In the genomic region with DNA sequence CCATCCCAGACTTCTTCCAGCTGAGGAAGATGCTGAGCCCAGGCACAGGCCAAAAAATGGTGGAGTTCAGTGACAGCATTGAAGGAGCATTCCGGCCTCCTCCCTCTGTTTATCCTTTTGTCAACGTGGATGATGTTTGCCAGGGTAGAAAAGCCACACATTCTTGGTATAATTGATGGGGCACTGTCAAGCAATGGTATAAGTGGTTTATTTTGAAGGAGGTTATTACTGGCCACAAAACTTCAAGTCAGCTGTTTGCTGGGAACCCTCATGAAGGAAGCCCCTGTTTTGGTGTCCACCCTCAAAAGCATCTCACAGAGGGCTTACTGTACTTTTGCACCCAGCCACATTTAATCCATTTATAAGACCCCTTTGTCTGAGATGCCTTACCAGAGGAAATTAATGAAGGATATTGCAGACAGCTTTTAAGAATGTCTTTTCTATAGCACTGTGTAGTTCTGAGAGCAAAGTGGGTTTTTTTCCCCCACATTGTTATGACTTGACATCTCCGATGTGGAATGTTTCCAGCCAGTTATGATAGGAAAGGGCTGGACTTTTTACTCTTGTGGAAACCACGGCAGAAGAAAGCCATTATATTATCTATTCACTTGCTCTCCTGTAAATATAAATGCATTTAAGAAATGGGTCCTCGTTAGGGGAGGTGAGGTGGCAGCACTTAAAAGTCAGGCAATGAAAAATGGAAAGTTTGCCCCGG, we compare ENCODE assay signal across 18 cellular contexts.
DNase-seq lines count a peak whose midpoint lies in the region; ATAC-seq and TF ChIP-seq lines count a peak whose summit lies in the region.
"Had no signal": no experiment of that assay in that cellular context is flagged by ENCODE, and none has a peak within 500 bp of the region (broad histone marks: within the 10 kb centered on the region; RNA-seq: fewer than 3 reads in every experiment).

No MANE protein-coding gene starts in this region.

- H3K79me1 ChIP-seq in mesenchymal stem cell (replicated peaks; ENCODE audit: low read length, poor library complexity, severe bottlenecking): no peaks in the 10 kb centered on the region

- no peak overlapping the region for H2BK12ac ChIP-seq in mesenchymal stem cell (ENCODE audit: low read length in 2 of 2)

- peaks cover 0 to 18% of the 10 kb centered on the region in 2 donors for H3K4me1 ChIP-seq in adrenal gland (replicated peaks in 1 of 2)
- peaks cover 2% of the 10 kb centered on the region for H3K4me1 ChIP-seq in mesenchymal stem cell (ENCODE audit: control insufficient read depth, insufficient read depth, low read depth, low read length)

- no peaks in the 10 kb centered on the region for H3K36me3 Mint-ChIP-seq in activated CD8-positive, alpha-beta T cell treated with anti-CD3 and anti-CD28 coated beads, Interleukin-2, amount 10 ng/mL, durations not matched to agents 7 days and 5 days (ENCODE audit: low read depth)
- H3K36me3 Mint-ChIP-seq: CD8-positive, alpha-beta memory T cell had no signal

- H3K14ac ChIP-seq in mesenchymal stem cell (ENCODE audit: low read length in 2 of 2): no peak overlapping the region

- H3K27me3 ChIP-seq in adrenal gland (no peaks in the 10 kb centered on the region), mesenchymal stem cell (ENCODE audit: control insufficient read depth in 1 of 2, insufficient read depth in 1 of 2, low read length in 2 of 2) (peaks cover 0 to 17% of the 10 kb centered on the region in 2 experiments)
- H3K27me3 ChIP-seq: BLaER1 treated with 17β-estradiol and CSF1 and Interleukin-3, amounts not matched to agents 10 nM and 100 nM had no signal

- no peak overlapping the region for H3K4me3 ChIP-seq in adrenal gland
- H3K4me3 ChIP-seq in mesenchymal stem cell (ENCODE audit: insufficient read depth in 1 of 2, low read depth in 1 of 2, low read length in 2 of 2): no peak overlapping the region
- H3K4me3 ChIP-seq: BLaER1 treated with 17β-estradiol and CSF1 and Interleukin-3, amounts not matched to agents 10 nM and 100 nM had no signal

- no peak overlapping the region for H4K8ac ChIP-seq in mesenchymal stem cell (ENCODE audit: low read length)

- no peak overlapping the region for H3K23ac ChIP-seq in mesenchymal stem cell (ENCODE audit: low read length in 2 of 2)

- H3K4me3 Mint-ChIP-seq in activated CD8-positive, alpha-beta T cell treated with anti-CD3 and anti-CD28 coated beads, Interleukin-2, amount 10 ng/mL, durations not matched to agents 7 days and 5 days: no peak overlapping the region
- H3K4me3 Mint-ChIP-seq: CD8-positive, alpha-beta memory T cell; H9 had no signal

- H2BK120ac ChIP-seq in mesenchymal stem cell (ENCODE audit: low read depth, low read length): no peak overlapping the region

- no peaks in the 10 kb centered on the region for H3K4me1 Mint-ChIP-seq in activated CD8-positive, alpha-beta T cell treated with anti-CD3 and anti-CD28 coated beads, Interleukin-2, amount 10 ng/mL, durations not matched to agents 7 days and 5 days (ENCODE audit: low read depth)

- CTCF ChIA-PET in activated CD8-positive, alpha-beta T cell treated with anti-CD3 and anti-CD28 coated beads, Interleukin-2, amount 10 ng/mL, durations not matched to agents 7 days and 5 days (lab: Charles Lee): no interaction called here

- H3K27me3 Mint-ChIP-seq in activated CD8-positive, alpha-beta T cell treated with anti-CD3 and anti-CD28 coated beads, Interleukin-2, amount 10 ng/mL, durations not matched to agents 7 days and 5 days (ENCODE audit: low read depth): no peaks in the 10 kb centered on the region
- H3K27me3 Mint-ChIP-seq: CD8-positive, alpha-beta memory T cell had no signal

- H3K9me3 ChIP-seq in adrenal gland (replicated peaks in 1 of 3) (no peaks in the 10 kb centered on the region), mesenchymal stem cell (ENCODE audit: control insufficient read depth, low read length) (no peaks in the 10 kb centered on the region)
- H3K9me3 ChIP-seq: BLaER1 treated with 17β-estradiol and CSF1 and Interleukin-3, amounts not matched to agents 10 nM and 100 nM had no signal

- H3K4ac ChIP-seq in mesenchymal stem cell (ENCODE audit: low read depth in 1 of 2, low read length in 2 of 2): peak overlapping the region in 1 of 2 experiments; percentile 45

- 81 to 86% (median 84%) methylated on average over 6 of the region's 6 CpGs for WGBS in adrenal gland, 4 donors
- 33% methylated on average over 3 of the region's 6 CpGs for WGBS in mesenchymal stem cell

- H3K36me3 ChIP-seq in adrenal gland (replicated peaks in 1 of 2): no peaks in the 10 kb centered on the region
- H3K36me3 ChIP-seq in mesenchymal stem cell (ENCODE audit: control insufficient read depth in 1 of 2, insufficient read depth in 2 of 2, low read depth in 1 of 2, low read length in 2 of 2): no peaks in the 10 kb centered on the region
- H3K36me3 ChIP-seq: BLaER1 treated with 17β-estradiol and CSF1 and Interleukin-3, amounts not matched to agents 10 nM and 100 nM had no signal

- no peak overlapping the region for H4K91ac ChIP-seq in mesenchymal stem cell (ENCODE audit: low read length)

- no peak overlapping the region for H2BK15ac ChIP-seq in mesenchymal stem cell (ENCODE audit: low read depth, poor library complexity, severe bottlenecking)

- H3K27ac ChIP-seq in adrenal gland (peak overlapping the region in 3 of 5 donors; percentile 62 to 84 (median 73)), mesenchymal stem cell (ENCODE audit: low read length, poor library complexity, severe bottlenecking) (no peak overlapping the region)
- H3K27ac ChIP-seq: BLaER1 treated with 17β-estradiol and CSF1 and Interleukin-3, amounts not matched to agents 10 nM and 100 nM; HL-60 had no signal

- no peaks in the 10 kb centered on the region for H3K9me3 Mint-ChIP-seq in activated CD8-positive, alpha-beta T cell treated with anti-CD3 and anti-CD28 coated beads, Interleukin-2, amount 10 ng/mL, durations not matched to agents 7 days and 5 days (ENCODE audit: insufficient read depth)
- H3K9me3 Mint-ChIP-seq: H9 had no signal

- H2AK5ac ChIP-seq in mesenchymal stem cell (ENCODE audit: low read length, severe bottlenecking): no peak overlapping the region

- H3K4me2 ChIP-seq in mesenchymal stem cell (ENCODE audit: low read length, poor library complexity, severe bottlenecking): no peak overlapping the region
- H3K4me2 ChIP-seq: BLaER1 treated with 17β-estradiol and CSF1 and Interleukin-3, amounts not matched to agents 10 nM and 100 nM had no signal

- POLR2A ChIA-PET in activated CD8-positive, alpha-beta T cell treated with anti-CD3 and anti-CD28 coated beads, Interleukin-2, amount 10 ng/mL, durations not matched to agents 7 days and 5 days (lab: Charles Lee): no interaction called here

- intact Hi-C loops in adrenal gland (cut with DNase I) (no loop called here), sciatic nerve (cut with DNase I) (no loop called here)

- DNase-seq in EH (ENCODE audit: low read depth) (peak; percentile 25), adrenal gland (no peak), mesenchymal stem cell (peak; percentile 90), sciatic nerve (ENCODE audit: low spot score) (no peak)
- DNase-seq in activated CD8-positive, alpha-beta T cell treated with anti-CD3 and anti-CD28 coated beads, Interleukin-2, amount 10 ng/mL, durations not matched to agents 7 days and 5 days: no peak
- DNase-seq: CD8-positive, alpha-beta memory T cell; H9; NCI-H1105 treated with DMSO at 0.1 percent for 48 hours; NCI-H1694 treated with DMSO at 0.1 percent for 48 hours; NCI-H2107; NCI-H2227 treated with DMSO at 0.1 percent for 48 hours; NCI-H526 treated with DMSO at 0.1 percent for 48 hours; SHP77 treated with DMSO at 0.1 percent for 48 hours had no signal

- H3K27ac Mint-ChIP-seq in activated CD8-positive, alpha-beta T cell treated with anti-CD3 and anti-CD28 coated beads, Interleukin-2, amount 10 ng/mL, durations not matched to agents 7 days and 5 days: no peak overlapping the region
- H3K27ac Mint-ChIP-seq: CD8-positive, alpha-beta memory T cell; H9 had no signal

- ATAC-seq in sciatic nerve (peak; percentile 61), GM19467 (IDR thresholded peaks at IDR 0.05; ENCODE audit: unreplicated experiment) (no peak), HG02763 (IDR thresholded peaks at IDR 0.05; ENCODE audit: unreplicated experiment) (no peak), GM21786 (IDR thresholded peaks at IDR 0.05; ENCODE audit: unreplicated experiment) (no peak)
- no peak for ATAC-seq in activated CD8-positive, alpha-beta T cell treated with anti-CD3 and anti-CD28 coated beads, Interleukin-2, amount 10 ng/mL, durations not matched to agents 7 days and 5 days

- peak overlapping the region in 1 of 2 experiments; percentile 29 for H3K18ac ChIP-seq in mesenchymal stem cell (ENCODE audit: low read depth in 1 of 2, low read length in 2 of 2)

- no peak for TF ChIP-seq CTCF in adrenal gland (IDR thresholded peaks at IDR 0.05)

- H2BK5ac ChIP-seq in mesenchymal stem cell (ENCODE audit: low read depth, low read length, poor library complexity, severe bottlenecking): no peak overlapping the region

- H2AFZ ChIP-seq in mesenchymal stem cell (ENCODE audit: low read depth, low read length): no peak overlapping the region

- no peak overlapping the region for H3K9ac ChIP-seq in mesenchymal stem cell (ENCODE audit: low read length)
- H3K9ac ChIP-seq: BLaER1 treated with 17β-estradiol and CSF1 and Interleukin-3, amounts not matched to agents 10 nM and 100 nM had no signal

- TF ChIP-seq POLR2A in adrenal gland (IDR thresholded peaks at IDR 0.05): no peak

Comparison
In these comparisons a context has a peak if more than half of its experiments do, and no peak if none do; other contexts are left out.
1. DNase-seq: peak in EH (single experiment) and mesenchymal stem cell (single experiment); none in adrenal gland (0 of 7), sciatic nerve (single experiment) and activated CD8-positive, alpha-beta T cell treated with anti-CD3 and anti-CD28 coated beads, Interleukin-2, amount 10 ng/mL, durations not matched to agents 7 days and 5 days (single experiment).